In the genomic region with DNA sequence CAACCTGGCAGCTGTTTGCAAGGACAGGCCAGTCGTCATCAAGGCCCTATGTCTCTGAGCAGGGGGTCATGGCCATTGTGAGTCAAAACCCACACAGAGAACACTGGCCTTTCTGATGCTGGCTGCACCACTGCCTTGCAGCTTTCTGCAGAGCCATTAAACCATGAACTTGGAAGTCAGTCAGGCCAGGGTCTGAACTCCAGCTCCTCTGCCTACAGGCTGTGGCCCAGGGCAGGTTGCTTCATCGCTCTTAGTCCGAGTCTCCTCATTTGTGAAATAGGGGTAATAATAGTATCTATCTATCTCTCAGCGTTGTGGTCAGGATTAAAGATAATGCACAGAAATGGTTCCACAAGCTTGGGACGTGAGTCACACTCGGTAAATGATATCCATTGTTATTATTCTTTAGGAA, we compare ENCODE assay signal across 11 cellular contexts. TPM values are rescaled to one million over a fixed set of nuclear protein-coding genes. Genes with fewer than 3 reads are reported as not detected.
DNase-seq lines count a peak whose midpoint lies in the region; ATAC-seq, FAIRE-seq and TF ChIP-seq lines count a peak whose summit lies in the region.
"Had no signal": no experiment of that assay in that cellular context is flagged by ENCODE, and none has a peak within 500 bp of the region (broad histone marks: within the 10 kb centered on the region; RNA-seq: fewer than 3 reads in every experiment).

No MANE protein-coding gene starts in this region.

- peak; percentile 95 for FAIRE-seq in RCC 7860 (lab: Jason Lieb, UNC)
- FAIRE-seq: G401.6 had no signal

- H3K4me1 ChIP-seq in HEK293 (ENCODE audit: control insufficient read depth, insufficient read depth, low read length) (peaks cover 19% of the 10 kb centered on the region), fibroblast of lung (ENCODE audit: control insufficient read depth, extremely low read depth, insufficient read depth, low read length) (peaks cover 2% of the 10 kb centered on the region)

- no peak for ATAC-seq in stimulated activated naive CD8-positive, alpha-beta T cell treated with anti-CD3 and anti-CD28 coated beads, Interleukin-15, Interleukin-2, amounts not matched to agents 100 U/mL and 50 U/mL, for 24 hours
- ATAC-seq in GM21367 (IDR thresholded peaks at IDR 0.05; ENCODE audit: unreplicated experiment) = no peak

- H3K79me2 ChIP-seq in fibroblast of lung (ENCODE audit: control insufficient read depth, insufficient read depth, low read length) = no peaks in the 10 kb centered on the region

- H3K36me3 ChIP-seq in HEK293 (ENCODE audit: control insufficient read depth in 2 of 2, insufficient read depth in 1 of 2, low read length in 2 of 2) (no peaks in the 10 kb centered on the region), fibroblast of lung (ENCODE audit: control insufficient read depth, insufficient read depth, low read length) (no peaks in the 10 kb centered on the region)

- no peak overlapping the region for H3K4me2 ChIP-seq in fibroblast of lung (ENCODE audit: extremely low read depth, insufficient read depth, low read length)

- no peak overlapping the region; the same call in 1 of the 2 replicates for H3K27ac ChIP-seq in HEK293 (ENCODE audit: extremely low read depth, low read depth, low read length)
- H3K27ac ChIP-seq in fibroblast of lung (ENCODE audit: insufficient read depth, low read length) = no peak overlapping the region

- no peak overlapping the region for H3K9ac ChIP-seq in fibroblast of lung (ENCODE audit: insufficient read depth, low read length)

- CTCF ChIA-PET in HEK293 (lab: Yijun Ruan, JAX) = interaction anchor here (0.6 kb wide), 1 partner anchor 201 kb away, joined by 4 read pairs; no protein-coding TSS in a partner anchor

- TF ChIP-seq CTCF in HEK293 (tag by site-specific recombination; IDR thresholded peaks at IDR 0.05) (no peak), fibroblast of lung (conservative IDR thresholded peaks at IDR 0.05 in 1 of 2, IDR thresholded peaks at IDR 0.05 in 1 of 2; ENCODE audit: low read depth in 1 of 2, low read length in 2 of 2) (no peak), retinal pigment epithelial cell (conservative IDR thresholded peaks at IDR 0.05; ENCODE audit: low read depth, low read length) (no peak)

- no peaks in the 10 kb centered on the region for H4K20me1 ChIP-seq in fibroblast of lung (ENCODE audit: control insufficient read depth, extremely low read depth, insufficient read depth, low read length)

- H2AFZ ChIP-seq in fibroblast of lung (ENCODE audit: low read length) = no peak overlapping the region

- H3K9me3 ChIP-seq in HEK293 (ENCODE audit: control insufficient read depth, insufficient read depth, low read depth, low read length) (no peaks in the 10 kb centered on the region), fibroblast of lung (ENCODE audit: control insufficient read depth, insufficient read depth, low read depth, low read length) (no peaks in the 10 kb centered on the region)

- H3K4me3 ChIP-seq in HEK293 (ENCODE audit: low read depth, low read length) (no peak overlapping the region), fibroblast of lung (replicated peaks in 1 of 4; ENCODE audit: control extremely low read depth in 1 of 4, insufficient read depth in 1 of 4, low read depth in 3 of 4, low read length in 4 of 4) (no peak overlapping the region), retinal pigment epithelial cell (ENCODE audit: low read length) (no peak overlapping the region)

- no peaks in the 10 kb centered on the region for H3K27me3 ChIP-seq in fibroblast of lung (ENCODE audit: control insufficient read depth, insufficient read depth, low read length)

- POLR2A ChIA-PET in HEK293 (lab: Yijun Ruan, JAX) = interaction anchor here (0.7 to 1.9 kb wide), 4 partner anchors 11 to 132 kb away, joined by 3 to 7 read pairs (median 4); no protein-coding TSS in a partner anchor

- DNase-seq in RCC 7860 (ENCODE audit: low spot score) (peak; percentile 95), fibroblast of lung (ENCODE audit: low read depth in 2 of 2) (peak; percentile 77 to 95), retinal pigment epithelial cell (ENCODE audit: low read depth) (peak; percentile 80), NCI-H2196 (lab: John Stamatoyannopoulos, UW; ENCODE audit: unreplicated experiment) (no peak), SIG-M5 (lab: John Stamatoyannopoulos, UW) (no peak)
- no peak for DNase-seq in stimulated activated naive CD8-positive, alpha-beta T cell treated with anti-CD3 and anti-CD28 coated beads, Interleukin-15, Interleukin-2, amounts not matched to agents 100 U/mL and 50 U/mL, for 24 hours
- DNase-seq: activated T-cell treated with anti-CD3 and anti-CD28 coated beads, Interleukin-2, amount 50 U/mL, for 1 hour; NCI-H2029 treated with DMSO at 0.1 percent for 48 hours had no signal

TF ChIP-seq in HEK293, 187 proteins besides CTCF, POLR2A, EP300 and RAD21 (continues in another document):
- TF ChIP-seq, protein P1, sequence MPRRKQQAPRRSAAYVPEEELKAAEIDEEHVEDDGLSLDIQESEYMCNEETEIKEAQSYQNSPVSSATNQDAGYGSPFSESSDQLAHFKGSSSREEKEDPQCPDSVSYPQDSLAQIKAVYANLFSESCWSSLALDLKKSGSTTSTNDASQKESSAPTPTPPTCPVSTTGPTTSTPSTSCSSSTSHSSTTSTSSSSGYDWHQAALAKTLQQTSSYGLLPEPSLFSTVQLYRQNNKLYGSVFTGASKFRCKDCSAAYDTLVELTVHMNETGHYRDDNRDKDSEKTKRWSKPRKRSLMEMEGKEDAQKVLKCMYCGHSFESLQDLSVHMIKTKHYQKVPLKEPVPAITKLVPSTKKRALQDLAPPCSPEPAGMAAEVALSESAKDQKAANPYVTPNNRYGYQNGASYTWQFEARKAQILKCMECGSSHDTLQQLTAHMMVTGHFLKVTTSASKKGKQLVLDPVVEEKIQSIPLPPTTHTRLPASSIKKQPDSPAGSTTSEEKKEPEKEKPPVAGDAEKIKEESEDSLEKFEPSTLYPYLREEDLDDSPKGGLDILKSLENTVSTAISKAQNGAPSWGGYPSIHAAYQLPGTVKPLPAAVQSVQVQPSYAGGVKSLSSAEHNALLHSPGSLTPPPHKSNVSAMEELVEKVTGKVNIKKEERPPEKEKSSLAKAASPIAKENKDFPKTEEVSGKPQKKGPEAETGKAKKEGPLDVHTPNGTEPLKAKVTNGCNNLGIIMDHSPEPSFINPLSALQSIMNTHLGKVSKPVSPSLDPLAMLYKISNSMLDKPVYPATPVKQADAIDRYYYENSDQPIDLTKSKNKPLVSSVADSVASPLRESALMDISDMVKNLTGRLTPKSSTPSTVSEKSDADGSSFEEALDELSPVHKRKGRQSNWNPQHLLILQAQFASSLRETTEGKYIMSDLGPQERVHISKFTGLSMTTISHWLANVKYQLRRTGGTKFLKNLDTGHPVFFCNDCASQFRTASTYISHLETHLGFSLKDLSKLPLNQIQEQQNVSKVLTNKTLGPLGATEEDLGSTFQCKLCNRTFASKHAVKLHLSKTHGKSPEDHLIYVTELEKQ (tag by site-specific recombination; IDR thresholded peaks at IDR 0.05; ENCODE audit: borderline replicate concordance) = peak; percentile 27; the same call in 1 of the 2 replicates
- TF ChIP-seq ZNF366 (tag by site-specific recombination; conservative IDR thresholded peaks at IDR 0.05) (0 out of 2 replicates have a peak, but pooled peaks have one; percentile 18), SP7 (tag by site-specific recombination; IDR thresholded peaks at IDR 0.05) (peak; percentile 85), HOXA7 (CRISPR knock-in tag; IDR thresholded peaks at IDR 0.05; ENCODE audit: borderline replicate concordance) (no peak), ZNF843 (tag by site-specific recombination; IDR thresholded peaks at IDR 0.05) (no peak), EGR2 (tag by site-specific recombination; IDR thresholded peaks at IDR 0.05; ENCODE audit: low read depth) (no peak), MZF1 (tag by site-specific recombination; IDR thresholded peaks at IDR 0.05; ENCODE audit: borderline replicate concordance) (no peak)
- TF ChIP-seq, protein P2, sequence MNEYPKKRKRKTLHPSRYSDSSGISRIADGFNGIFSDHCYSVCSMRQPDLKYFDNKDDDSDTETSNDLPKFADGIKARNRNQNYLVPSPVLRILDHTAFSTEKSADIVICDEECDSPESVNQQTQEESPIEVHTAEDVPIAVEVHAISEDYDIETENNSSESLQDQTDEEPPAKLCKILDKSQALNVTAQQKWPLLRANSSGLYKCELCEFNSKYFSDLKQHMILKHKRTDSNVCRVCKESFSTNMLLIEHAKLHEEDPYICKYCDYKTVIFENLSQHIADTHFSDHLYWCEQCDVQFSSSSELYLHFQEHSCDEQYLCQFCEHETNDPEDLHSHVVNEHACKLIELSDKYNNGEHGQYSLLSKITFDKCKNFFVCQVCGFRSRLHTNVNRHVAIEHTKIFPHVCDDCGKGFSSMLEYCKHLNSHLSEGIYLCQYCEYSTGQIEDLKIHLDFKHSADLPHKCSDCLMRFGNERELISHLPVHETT (tag by site-specific recombination; IDR thresholded peaks at IDR 0.05) = 0 out of 2 replicates have a peak, but pooled peaks have one; percentile 30
- TF ChIP-seq, protein P3, sequence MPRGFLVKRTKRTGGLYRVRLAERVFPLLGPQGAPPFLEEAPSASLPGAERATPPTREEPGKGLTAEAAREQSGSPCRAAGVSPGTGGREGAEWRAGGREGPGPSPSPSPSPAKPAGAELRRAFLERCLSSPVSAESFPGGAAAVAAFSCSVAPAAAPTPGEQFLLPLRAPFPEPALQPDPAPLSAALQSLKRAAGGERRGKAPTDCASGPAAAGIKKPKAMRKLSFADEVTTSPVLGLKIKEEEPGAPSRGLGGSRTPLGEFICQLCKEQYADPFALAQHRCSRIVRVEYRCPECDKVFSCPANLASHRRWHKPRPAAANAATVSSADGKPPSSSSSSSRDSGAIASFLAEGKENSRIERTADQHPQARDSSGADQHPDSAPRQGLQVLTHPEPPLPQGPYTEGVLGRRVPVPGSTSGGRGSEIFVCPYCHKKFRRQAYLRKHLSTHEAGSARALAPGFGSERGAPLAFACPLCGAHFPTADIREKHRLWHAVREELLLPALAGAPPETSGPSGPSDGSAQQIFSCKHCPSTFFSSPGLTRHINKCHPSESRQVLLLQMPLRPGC (tag by site-specific recombination; IDR thresholded peaks at IDR 0.05) = 0 out of 2 replicates have a peak, but pooled peaks have one; percentile 18

RNA-seq across cellular contexts. Expression of a gene that starts 35.8 kb away (rescaled TPM):
- total RNA-seq in fibroblast of lung = 0.51 and 0.83 TPM in 2 replicates
- polyA plus RNA-seq in fibroblast of lung = 2.1 and 3.2 TPM in 2 replicates
- 1.1 and 2.9 TPM in 2 replicates for polyA plus RNA-seq in fibroblast of lung (2012)
- polyA minus RNA-seq in fibroblast of lung (ENCODE audit: low replicate concordance) = 3.1 and 5.3 TPM in 2 replicates

Comparison
In these comparisons a context has a peak if more than half of its experiments do, and no peak if none do; other contexts are left out.
1. DNase-seq: peak in RCC 7860 (single experiment), fibroblast of lung (2 of 2) and retinal pigment epithelial cell (single experiment); none in NCI-H2196 (single experiment), stimulated activated naive CD8-positive, alpha-beta T cell treated with anti-CD3 and anti-CD28 coated beads, Interleukin-15, Interleukin-2, amounts not matched to agents 100 U/mL and 50 U/mL, for 24 hours (single experiment) and SIG-M5 (single experiment).